In genomic region chrY:7942711-7943110, GRCh38 we compare ENCODE assay signal across 17 cellular contexts.
"Had no signal": no experiment of that assay in that cellular context is flagged by ENCODE, and none has a peak within 500 bp of the region (broad histone marks: within the 10 kb centered on the region; RNA-seq: fewer than 3 reads in every experiment).

No MANE protein-coding gene starts in this region.

- H3K9me3 ChIP-seq: esophagus muscularis mucosa, tibial nerve, upper lobe of right lung, vagina had no signal

- ATAC-seq: effector memory CD8-positive, alpha-beta T cell; left cardiac atrium; naive thymus-derived CD8-positive, alpha-beta T cell; sciatic nerve; upper lobe of right lung had no signal

- DNase-seq: effector memory CD8-positive, alpha-beta T cell; foreskin melanocyte; head of caudate nucleus; kidney; left cardiac atrium; mesendoderm; naive thymus-derived CD8-positive, alpha-beta T cell; posterior cingulate gyrus; stimulated activated CD4-positive, alpha-beta T cell treated with anti-CD3 and anti-CD28 coated beads, Interleukin-2, amount 100 ng/mL, for 48 hours; stimulated activated naive CD4-positive, alpha-beta T cell treated with Interleukin-2 at 50 U/mL for 16 hours; upper lobe of right lung had no signal

- H3K27me3 ChIP-seq: esophagus muscularis mucosa, hepatocyte, tibial nerve, upper lobe of right lung, vagina had no signal

- H3K4me3 ChIP-seq: esophagus muscularis mucosa, hepatocyte, smooth muscle cell, tibial nerve, upper lobe of right lung, vagina had no signal

- H3K36me3 ChIP-seq: esophagus muscularis mucosa, tibial nerve, upper lobe of right lung, vagina had no signal
